ENCODE assay signal across 8 cellular contexts in the genomic region with DNA sequence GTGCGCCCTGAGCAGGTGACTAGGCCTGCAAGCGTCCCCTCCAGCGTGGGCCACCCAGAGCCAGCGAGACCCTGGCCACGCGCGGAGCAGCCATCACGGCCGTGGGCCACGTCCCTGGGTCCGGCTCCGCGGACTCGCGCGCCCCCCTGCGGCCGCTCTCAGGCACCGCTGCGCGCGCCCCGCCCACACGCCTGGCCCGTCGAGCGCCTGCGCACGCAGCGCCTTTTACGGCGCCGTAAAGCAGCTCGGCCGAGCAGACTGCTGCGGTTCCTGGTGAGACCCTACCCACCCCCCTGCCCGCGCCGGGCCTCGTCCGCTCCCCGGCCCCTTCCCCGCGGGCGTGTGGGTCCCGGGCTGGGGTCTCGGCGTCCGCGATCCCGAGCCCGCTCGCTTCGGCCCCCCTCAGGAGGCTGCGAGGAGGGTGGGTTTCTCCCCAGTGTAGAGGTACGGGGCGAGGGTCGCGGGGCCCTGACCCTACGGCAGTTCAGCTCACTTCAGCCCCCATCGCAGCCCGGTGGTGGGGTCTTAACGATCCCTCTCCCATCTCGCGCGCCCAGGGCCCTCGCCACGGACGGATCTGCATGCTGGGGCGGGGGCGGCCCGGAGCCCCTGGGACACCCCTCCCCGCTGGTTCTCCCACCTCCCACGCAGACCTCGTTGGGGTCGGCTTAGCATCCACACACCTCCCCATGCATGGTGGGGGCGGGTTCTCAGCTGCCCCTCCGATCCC. TPM values are rescaled to one million over a fixed set of nuclear protein-coding genes. Genes with fewer than 3 reads are reported as not detected.
A peak's percentile ranks its signal among the peaks of the same experiment; 100 is the strongest.
DNase-seq lines count a peak whose midpoint lies in the region; ATAC-seq, FAIRE-seq and TF ChIP-seq lines count a peak whose summit lies in the region.

TSS of gene TRAPPC5 (plus strand) at position 228 of the 730 bp plus-strand sequence. CDS start 1,421 bp downstream, outside the sequence.

- intact Hi-C loops in CD8-positive, alpha-beta T cell (cut with DNase I, micrococcal nuclease) = loop anchor here (1.0 to 5.0 kb wide), 9 partner anchors 24 to 578 kb away; partner anchors contain the start of genes STXBP2 (in 2 of the 2), ARHGEF18 (in 1 of the 2) and SNAPC2 (in 1 of the 2)
- intact Hi-C loops in activated naive CD4-positive, alpha-beta T cell treated with anti-CD3 and anti-CD28 coated beads for 36 hours (cut with micrococcal nuclease) = loop anchor here (1.0 to 2.0 kb wide), 8 partner anchors 22 to 578 kb away; partner anchors contain the start of genes PET100, SNAPC2 and XAB2

- H2BK15ac ChIP-seq in neuronal stem cell (ENCODE audit: low read length) = peak within 1 kb of the TSS; percentile 81

- H3K4me1 ChIP-seq in CD8-positive, alpha-beta T cell (ENCODE audit: insufficient read depth, low read length) = peaks cover 33% of the 10 kb centered on the region
- peaks cover 9 to 10% of the 10 kb centered on the region in 2 donors for H3K4me1 ChIP-seq in neuronal stem cell (ENCODE audit: control insufficient read depth in 2 of 2, insufficient read depth in 1 of 2, low read depth in 1 of 2, low read length in 2 of 2)

- no CpG with 5 or more reads among the region's 78 CpGs for WGBS in neuronal stem cell (ENCODE audit: extremely low coverage in 2 of 2, insufficient read length in 2 of 2, insufficient replicate concordance in 1 of 2), 2 donors

- peaks cover 11% of the 10 kb centered on the region for H3K36me3 ChIP-seq in CD8-positive, alpha-beta T cell (ENCODE audit: insufficient read depth, low read length)
- H3K36me3 ChIP-seq in SK-N-MC (ENCODE audit: insufficient read depth, low read length) = peaks cover 5% of the 10 kb centered on the region; the same call in 1 of the 2 replicates
- H3K36me3 ChIP-seq in neuronal stem cell (replicated peaks in 1 of 2; ENCODE audit: control insufficient read depth in 2 of 2, insufficient read depth in 2 of 2, low read length in 2 of 2) = peaks cover 16 to 21% of the 10 kb centered on the region in 2 donors

- H3K27ac ChIP-seq in CD8-positive, alpha-beta T cell (ENCODE audit: low read depth, low read length) = peak within 1 kb of the TSS; percentile 66
- no peak within 1 kb of the TSS for H3K27ac ChIP-seq in SK-N-MC
- H3K27ac ChIP-seq in neuronal stem cell (replicated peaks; ENCODE audit: low read length) = no peak within 1 kb of the TSS

- peak within 1 kb of the TSS; percentile 92 for H3K27ac Mint-ChIP-seq in CD8-positive, alpha-beta T cell
- H3K27ac Mint-ChIP-seq in activated naive CD4-positive, alpha-beta T cell treated with anti-CD3 and anti-CD28 coated beads for 36 hours = peak within 1 kb of the TSS; percentile 88

- peak within 1 kb of the TSS; percentile 84 for H3K4ac ChIP-seq in neuronal stem cell (ENCODE audit: low read length)

- no peaks in the 10 kb centered on the region for H3K27me3 ChIP-seq in CD8-positive, alpha-beta T cell (ENCODE audit: insufficient read depth, low read length)
- H3K27me3 ChIP-seq in neuronal stem cell (ENCODE audit: control insufficient read depth in 3 of 3, insufficient read depth in 3 of 3, low read depth in 1 of 3, low read length in 3 of 3) = peaks cover 0 to 11% (median 8%) of the 10 kb centered on the region in 3 experiments

- H2BK120ac ChIP-seq in neuronal stem cell (ENCODE audit: low read depth, low read length) = peak within 1 kb of the TSS; percentile 61

- H3K9me3 Mint-ChIP-seq in CD8-positive, alpha-beta T cell = no peaks in the 10 kb centered on the region
- H3K9me3 Mint-ChIP-seq in activated naive CD4-positive, alpha-beta T cell treated with anti-CD3 and anti-CD28 coated beads for 36 hours = no peaks in the 10 kb centered on the region

- CTCF ChIA-PET in CD8-positive, alpha-beta T cell (lab: Charles Lee) = interaction anchor here (0.6 to 3.2 kb wide), 54 partner anchors 8 to 1744 kb away, joined by 3 to 73 read pairs (median 4); partner anchors contain the start of genes CD209, CLEC4G, FCER2 and RETN
- CTCF ChIA-PET in activated naive CD4-positive, alpha-beta T cell treated with anti-CD3 and anti-CD28 coated beads for 36 hours (lab: Charles Lee) = interaction anchor here (0.6 to 4.0 kb wide), 47 partner anchors 10 to 612 kb away, joined by 3 to 52 read pairs (median 4); partner anchors contain the start of genes ARHGEF18, CD209, PET100 and RETN

- peak within 1 kb of the TSS; percentile 91 for H3K4me3 Mint-ChIP-seq in CD8-positive, alpha-beta T cell
- peak within 1 kb of the TSS; percentile 92 for H3K4me3 Mint-ChIP-seq in activated naive CD4-positive, alpha-beta T cell treated with anti-CD3 and anti-CD28 coated beads for 36 hours

- POLR2A ChIA-PET in CD8-positive, alpha-beta T cell (lab: Charles Lee) = interaction anchor here (0.6 to 1.4 kb wide), 8 partner anchors 25 to 578 kb away, joined by 3 to 7 read pairs (median 4); partner anchors contain the start of genes MAP2K7, PET100, SNAPC2 and XAB2

- peak within 1 kb of the TSS; percentile 91 for H3K9ac ChIP-seq in SK-N-MC (ENCODE audit: insufficient read length)
- peak within 1 kb of the TSS; percentile 100 for H3K9ac ChIP-seq in neuronal stem cell (ENCODE audit: low read depth, low read length, poor library complexity)

- H3K18ac ChIP-seq in neuronal stem cell (ENCODE audit: low read length) = peak within 1 kb of the TSS; percentile 99

- H3K27me3 Mint-ChIP-seq in CD8-positive, alpha-beta T cell (ENCODE audit: low read depth) = peaks cover 12% of the 10 kb centered on the region
- H3K27me3 Mint-ChIP-seq in activated naive CD4-positive, alpha-beta T cell treated with anti-CD3 and anti-CD28 coated beads for 36 hours (ENCODE audit: low read depth) = peaks cover 15% of the 10 kb centered on the region

- peak within 1 kb of the TSS; percentile 93 for H2BK5ac ChIP-seq in neuronal stem cell (ENCODE audit: low read length)

- peak within 1 kb of the TSS; percentile 96 for H4K8ac ChIP-seq in neuronal stem cell (ENCODE audit: low read depth, low read length)

- peak within 1 kb of the TSS; percentile 94 for H2AFZ ChIP-seq in neuronal stem cell (ENCODE audit: low read length)

- peaks cover 48% of the 10 kb centered on the region for H3K4me1 Mint-ChIP-seq in CD8-positive, alpha-beta T cell (ENCODE audit: low read depth)
- H3K4me1 Mint-ChIP-seq in activated naive CD4-positive, alpha-beta T cell treated with anti-CD3 and anti-CD28 coated beads for 36 hours (ENCODE audit: low read depth) = peaks cover 48% of the 10 kb centered on the region

- H2BK12ac ChIP-seq in neuronal stem cell (ENCODE audit: low read length) = peak within 1 kb of the TSS; percentile 97

- no peaks in the 10 kb centered on the region for H3K9me3 ChIP-seq in CD8-positive, alpha-beta T cell (ENCODE audit: low read length)
- H3K9me3 ChIP-seq in SK-N-MC (ENCODE audit: low read depth, low read length) (no peaks in the 10 kb centered on the region), neuronal stem cell (replicated peaks in 1 of 2; ENCODE audit: control insufficient read depth in 2 of 2, insufficient read depth in 1 of 2, low read depth in 1 of 2, low read length in 2 of 2) (no peaks in the 10 kb centered on the region)

- peak; percentile 75 to 92 (median 84) for DNase-seq in CD8-positive, alpha-beta T cell
- peak; percentile 85 for DNase-seq in LoVo (ENCODE audit: low spot score)
- no peak for DNase-seq in SK-N-MC (ENCODE audit: low read depth, low spot score)
- DNase-seq in activated naive CD4-positive, alpha-beta T cell treated with anti-CD3 and anti-CD28 coated beads for 36 hours = peak; percentile 86
- DNase-seq in frontal cortex (ENCODE audit: low spot score in 2 of 2) = peak; percentile 93 to 97
- peak; percentile 87 for DNase-seq in neuronal stem cell (ENCODE audit: low spot score)
- DNase-seq in stromal cell of bone marrow (ENCODE audit: low read depth) = peak; percentile 43

- ATAC-seq in CD8-positive, alpha-beta T cell = peak; percentile 61
- peak; percentile 48 for ATAC-seq in GM19467 (IDR thresholded peaks at IDR 0.05; ENCODE audit: unreplicated experiment)

- FAIRE-seq in frontal cortex (lab: Jason Lieb, UNC) = no peak

- peak within 1 kb of the TSS; percentile 99 for H3K14ac ChIP-seq in neuronal stem cell (ENCODE audit: low read length)

- peak within 1 kb of the TSS; percentile 89 for H3K23ac ChIP-seq in neuronal stem cell (ENCODE audit: low read depth, low read length, poor library complexity)

- H3K4me3 ChIP-seq in CD8-positive, alpha-beta T cell (ENCODE audit: low read depth, low read length) = peak within 1 kb of the TSS; percentile 92
- peak within 1 kb of the TSS; percentile 98 for H3K4me3 ChIP-seq in SK-N-MC
- peak within 1 kb of the TSS; percentile 97 to 98 for H3K4me3 ChIP-seq in neuronal stem cell (ENCODE audit: low read length in 2 of 2)

- H3K36me3 Mint-ChIP-seq in CD8-positive, alpha-beta T cell = peaks cover 24% of the 10 kb centered on the region
- H3K36me3 Mint-ChIP-seq in activated naive CD4-positive, alpha-beta T cell treated with anti-CD3 and anti-CD28 coated beads for 36 hours (ENCODE audit: low read depth) = peaks cover 10% of the 10 kb centered on the region

- peak; percentile 89 for TF ChIP-seq CTCF in CD8-positive, alpha-beta T cell (IDR thresholded peaks at IDR 0.05)

- peak within 1 kb of the TSS; percentile 98 for H2AK5ac ChIP-seq in neuronal stem cell (ENCODE audit: low read depth, low read length)

- no peak within 1 kb of the TSS for H4K91ac ChIP-seq in neuronal stem cell (ENCODE audit: low read depth, low read length, poor library complexity)

- H3K4me2 ChIP-seq in neuronal stem cell (ENCODE audit: insufficient read depth, low read length, poor library complexity, severe bottlenecking) = peak within 1 kb of the TSS; percentile 92

- H3K79me1 ChIP-seq in neuronal stem cell (ENCODE audit: low read depth, low read length) = peaks cover 17% of the 10 kb centered on the region

RNA-seq across cellular contexts. Expression of gene TRAPPC5, which starts in this region (rescaled TPM):
- total RNA-seq in CD8-positive, alpha-beta T cell = 10 to 100 TPM; 32.4 to 39.5 TPM
- total RNA-seq in activated naive CD4-positive, alpha-beta T cell treated with anti-CD3 and anti-CD28 coated beads for 36 hours = 10 to 100 TPM; 74.7 to 82.4 TPM
- total RNA-seq in frontal cortex = 15.5 TPM
- polyA plus RNA-seq in neuronal stem cell (2013, experiment 1 of 2) = 57.8 TPM
- 52.6 TPM for polyA plus RNA-seq in neuronal stem cell (2013, experiment 2 of 2)
